In the genomic region with DNA sequence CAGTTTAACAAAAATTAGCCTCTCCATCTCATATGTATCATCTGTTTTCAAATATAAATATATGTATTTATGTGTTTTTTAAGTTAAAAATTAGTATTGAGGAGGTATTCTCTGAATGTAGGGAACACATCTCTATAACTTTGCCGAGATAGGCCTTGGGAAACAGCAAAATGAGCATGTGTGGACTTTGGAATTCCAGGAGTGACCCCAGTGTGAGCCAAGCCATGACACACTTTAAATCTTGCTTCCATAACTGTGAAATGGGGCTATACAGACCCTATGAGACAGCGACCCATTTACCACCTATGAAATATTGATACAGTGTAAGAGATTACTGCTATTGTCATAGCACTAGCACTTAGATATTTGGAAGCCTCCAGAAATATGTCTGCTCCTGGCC, we compare ENCODE assay signal across 20 cellular contexts. TPM values are rescaled to one million over a fixed set of nuclear protein-coding genes. Genes with fewer than 3 reads are reported as not detected.
DNase-seq lines count a peak whose midpoint lies in the region; ATAC-seq, FAIRE-seq and TF ChIP-seq lines count a peak whose summit lies in the region.
"Had no signal": no experiment of that assay in that cellular context is flagged by ENCODE, and none has a peak within 500 bp of the region (broad histone marks: within the 10 kb centered on the region; RNA-seq: fewer than 3 reads in every experiment).

No MANE protein-coding gene starts in this region.

- no peak overlapping the region for H3K4me3 Mint-ChIP-seq in WTC11
- H3K4me3 Mint-ChIP-seq: CD8-positive, alpha-beta T cell had no signal

- POLR2A ChIA-PET in WTC11 (lab: Charles Lee): no interaction called here

- peaks cover 29% of the 10 kb centered on the region for H3K4me1 Mint-ChIP-seq in WTC11

- FAIRE-seq in urothelium cell line (lab: Jason Lieb, UNC): no peak
- FAIRE-seq: D721Med, HepG2, HTR-8/SVneo had no signal

- no peak overlapping the region for H3K27ac ChIP-seq in substantia nigra (ENCODE audit: low read depth, low read length, poor library complexity, severe bottlenecking)
- H3K27ac ChIP-seq: C4-2B had no signal

- H3K36me3 Mint-ChIP-seq in WTC11: no peaks in the 10 kb centered on the region
- H3K36me3 Mint-ChIP-seq: CD8-positive, alpha-beta T cell had no signal

- CTCF ChIA-PET in WTC11 (lab: Charles Lee): no interaction called here

- H3K27me3 Mint-ChIP-seq in WTC11 (ENCODE audit: low read depth): no peaks in the 10 kb centered on the region

- H3K9me3 Mint-ChIP-seq in WTC11: peaks cover 5% of the 10 kb centered on the region; the same call in 1 of the 2 replicates
- H3K9me3 Mint-ChIP-seq: CD8-positive, alpha-beta T cell had no signal

- H3K27ac Mint-ChIP-seq in WTC11: no peak overlapping the region
- H3K27ac Mint-ChIP-seq: CD8-positive, alpha-beta T cell had no signal

- peak; percentile 66 for ATAC-seq in WTC11
- ATAC-seq: CD8-positive, alpha-beta T cell; HepG2 had no signal

- peak; percentile 41 for DNase-seq in AG10803 (ENCODE audit: low read depth)
- DNase-seq in WTC11 (ENCODE audit: low spot score): no peak
- DNase-seq in fibroblast of mammary gland (ENCODE audit: low read depth): peak; percentile 15
- peak; percentile 4 for DNase-seq in urothelium cell line (ENCODE audit: low spot score)
- no peak for DNase-seq in SHP77 (lab: John Stamatoyannopoulos, UW)
- no peak for DNase-seq in CD1c-positive myeloid dendritic cell (ENCODE audit: extremely low spot score)
- DNase-seq in substantia nigra (lab: John Stamatoyannopoulos, UW): no peak
- DNase-seq: 8988T; BE2C; CD8-positive, alpha-beta T cell; COR-L47; DMS153; DMS79 treated with DMSO at 0.1 percent for 48 hours; EL; GDM1; H7 had no signal

- TF ChIP-seq CTCF in AG10803 (conservative IDR thresholded peaks at IDR 0.05; ENCODE audit: low read length): no peak
- TF ChIP-seq CTCF in WTC11 (IDR thresholded peaks at IDR 0.05): no peak
- no peak for TF ChIP-seq CTCF in fibroblast of mammary gland (conservative IDR thresholded peaks at IDR 0.05; ENCODE audit: control insufficient read depth, insufficient read depth, low read depth, low read length)

- H3K4me3 ChIP-seq in AG10803 (ENCODE audit: low read length) (no peak overlapping the region), fibroblast of mammary gland (ENCODE audit: control insufficient read depth, low read depth, low read length) (no peak overlapping the region)

TF ChIP-seq in WTC11, 78 proteins besides CTCF, POLR2A, EP300 and RAD21:
- no peak for TF ChIP-seq NFYB (CRISPR knock-in tag; conservative IDR thresholded peaks at IDR 0.05; ENCODE audit: low read depth)
- no peak for TF ChIP-seq GRHL2 (CRISPR knock-in tag; IDR thresholded peaks at IDR 0.05; ENCODE audit: insufficient replicate concordance, severe bottlenecking)
- TF ChIP-seq, protein P1, sequence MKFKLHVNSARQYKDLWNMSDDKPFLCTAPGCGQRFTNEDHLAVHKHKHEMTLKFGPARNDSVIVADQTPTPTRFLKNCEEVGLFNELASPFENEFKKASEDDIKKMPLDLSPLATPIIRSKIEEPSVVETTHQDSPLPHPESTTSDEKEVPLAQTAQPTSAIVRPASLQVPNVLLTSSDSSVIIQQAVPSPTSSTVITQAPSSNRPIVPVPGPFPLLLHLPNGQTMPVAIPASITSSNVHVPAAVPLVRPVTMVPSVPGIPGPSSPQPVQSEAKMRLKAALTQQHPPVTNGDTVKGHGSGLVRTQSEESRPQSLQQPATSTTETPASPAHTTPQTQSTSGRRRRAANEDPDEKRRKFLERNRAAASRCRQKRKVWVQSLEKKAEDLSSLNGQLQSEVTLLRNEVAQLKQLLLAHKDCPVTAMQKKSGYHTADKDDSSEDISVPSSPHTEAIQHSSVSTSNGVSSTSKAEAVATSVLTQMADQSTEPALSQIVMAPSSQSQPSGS (CRISPR knock-in tag; IDR thresholded peaks at IDR 0.05; ENCODE audit: borderline replicate concordance, low read depth): no peak
- no peak for TF ChIP-seq NFE2L1 (CRISPR knock-in tag; IDR thresholded peaks at IDR 0.05)
- TF ChIP-seq, protein P2, sequence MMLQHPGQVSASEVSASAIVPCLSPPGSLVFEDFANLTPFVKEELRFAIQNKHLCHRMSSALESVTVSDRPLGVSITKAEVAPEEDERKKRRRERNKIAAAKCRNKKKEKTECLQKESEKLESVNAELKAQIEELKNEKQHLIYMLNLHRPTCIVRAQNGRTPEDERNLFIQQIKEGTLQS (CRISPR knock-in tag; conservative IDR thresholded peaks at IDR 0.05): no peak
- TF ChIP-seq GTF2I (CRISPR knock-in tag; conservative IDR thresholded peaks at IDR 0.05): no peak
- TF ChIP-seq ZNF219 (CRISPR knock-in tag; IDR thresholded peaks at IDR 0.05; ENCODE audit: borderline replicate concordance): no peak
- no peak for TF ChIP-seq ZBTB21 (CRISPR knock-in tag; IDR thresholded peaks at IDR 0.05; ENCODE audit: borderline replicate concordance)
- TF ChIP-seq, protein P3, sequence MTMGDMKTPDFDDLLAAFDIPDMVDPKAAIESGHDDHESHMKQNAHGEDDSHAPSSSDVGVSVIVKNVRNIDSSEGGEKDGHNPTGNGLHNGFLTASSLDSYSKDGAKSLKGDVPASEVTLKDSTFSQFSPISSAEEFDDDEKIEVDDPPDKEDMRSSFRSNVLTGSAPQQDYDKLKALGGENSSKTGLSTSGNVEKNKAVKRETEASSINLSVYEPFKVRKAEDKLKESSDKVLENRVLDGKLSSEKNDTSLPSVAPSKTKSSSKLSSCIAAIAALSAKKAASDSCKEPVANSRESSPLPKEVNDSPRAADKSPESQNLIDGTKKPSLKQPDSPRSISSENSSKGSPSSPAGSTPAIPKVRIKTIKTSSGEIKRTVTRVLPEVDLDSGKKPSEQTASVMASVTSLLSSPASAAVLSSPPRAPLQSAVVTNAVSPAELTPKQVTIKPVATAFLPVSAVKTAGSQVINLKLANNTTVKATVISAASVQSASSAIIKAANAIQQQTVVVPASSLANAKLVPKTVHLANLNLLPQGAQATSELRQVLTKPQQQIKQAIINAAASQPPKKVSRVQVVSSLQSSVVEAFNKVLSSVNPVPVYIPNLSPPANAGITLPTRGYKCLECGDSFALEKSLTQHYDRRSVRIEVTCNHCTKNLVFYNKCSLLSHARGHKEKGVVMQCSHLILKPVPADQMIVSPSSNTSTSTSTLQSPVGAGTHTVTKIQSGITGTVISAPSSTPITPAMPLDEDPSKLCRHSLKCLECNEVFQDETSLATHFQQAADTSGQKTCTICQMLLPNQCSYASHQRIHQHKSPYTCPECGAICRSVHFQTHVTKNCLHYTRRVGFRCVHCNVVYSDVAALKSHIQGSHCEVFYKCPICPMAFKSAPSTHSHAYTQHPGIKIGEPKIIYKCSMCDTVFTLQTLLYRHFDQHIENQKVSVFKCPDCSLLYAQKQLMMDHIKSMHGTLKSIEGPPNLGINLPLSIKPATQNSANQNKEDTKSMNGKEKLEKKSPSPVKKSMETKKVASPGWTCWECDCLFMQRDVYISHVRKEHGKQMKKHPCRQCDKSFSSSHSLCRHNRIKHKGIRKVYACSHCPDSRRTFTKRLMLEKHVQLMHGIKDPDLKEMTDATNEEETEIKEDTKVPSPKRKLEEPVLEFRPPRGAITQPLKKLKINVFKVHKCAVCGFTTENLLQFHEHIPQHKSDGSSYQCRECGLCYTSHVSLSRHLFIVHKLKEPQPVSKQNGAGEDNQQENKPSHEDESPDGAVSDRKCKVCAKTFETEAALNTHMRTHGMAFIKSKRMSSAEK (CRISPR knock-in tag; IDR thresholded peaks at IDR 0.05; ENCODE audit: borderline replicate concordance): no peak
- TF ChIP-seq IRF2 (CRISPR knock-in tag; IDR thresholded peaks at IDR 0.05; ENCODE audit: borderline replicate concordance, low read depth): no peak
- TF ChIP-seq NR3C1 (CRISPR knock-in tag; conservative IDR thresholded peaks at IDR 0.05; ENCODE audit: low read depth): no peak
- TF ChIP-seq, protein P4, sequence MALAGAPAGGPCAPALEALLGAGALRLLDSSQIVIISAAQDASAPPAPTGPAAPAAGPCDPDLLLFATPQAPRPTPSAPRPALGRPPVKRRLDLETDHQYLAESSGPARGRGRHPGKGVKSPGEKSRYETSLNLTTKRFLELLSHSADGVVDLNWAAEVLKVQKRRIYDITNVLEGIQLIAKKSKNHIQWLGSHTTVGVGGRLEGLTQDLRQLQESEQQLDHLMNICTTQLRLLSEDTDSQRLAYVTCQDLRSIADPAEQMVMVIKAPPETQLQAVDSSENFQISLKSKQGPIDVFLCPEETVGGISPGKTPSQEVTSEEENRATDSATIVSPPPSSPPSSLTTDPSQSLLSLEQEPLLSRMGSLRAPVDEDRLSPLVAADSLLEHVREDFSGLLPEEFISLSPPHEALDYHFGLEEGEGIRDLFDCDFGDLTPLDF (CRISPR knock-in tag; IDR thresholded peaks at IDR 0.05): no peak
- TF ChIP-seq ZNF416 (CRISPR knock-in tag; IDR thresholded peaks at IDR 0.05): no peak

RNA-seq across cellular contexts. Expression of a gene that starts 58.8 kb away (rescaled TPM):
- 1.1 to 1.4 TPM (median 1.3 TPM) in 3 replicates for total RNA-seq in WTC11 (2021)
- total RNA-seq: CD8-positive, alpha-beta T cell; HepG2 had no signal

Comparison
In these comparisons a context has a peak if more than half of its experiments do, and no peak if none do; other contexts are left out.
1. DNase-seq: peak in AG10803 (single experiment), fibroblast of mammary gland (single experiment) and urothelium cell line (single experiment); none in WTC11 (single experiment), SHP77 (0 of 2), CD1c-positive myeloid dendritic cell (single experiment) and substantia nigra (0 of 49).